11 cellular contexts compared by ENCODE assay signal in genomic region chrX:118520206-118520857, GRCh38. TPM values are rescaled to one million over a fixed set of nuclear protein-coding genes. Genes with fewer than 3 reads are reported as not detected.
A peak's percentile ranks its signal among the peaks of the same experiment; 100 is the strongest.
DNase-seq lines count a peak whose midpoint lies in the region; ATAC-seq and TF ChIP-seq lines count a peak whose summit lies in the region.
"Had no signal": no experiment of that assay in that cellular context is flagged by ENCODE, and none has a peak within 500 bp of the region (broad histone marks: within the 10 kb centered on the region; RNA-seq: fewer than 3 reads in every experiment).

No MANE protein-coding gene starts in this region.

- H3K27me3 ChIP-seq in BE2C: no peaks in the 10 kb centered on the region

- H3K36me3 Mint-ChIP-seq in naive thymus-derived CD8-positive, alpha-beta T cell: peaks cover 0 to 15% (median 0%) of the 10 kb centered on the region in 3 donors

- DNase-seq in AG09319 (ENCODE audit: extremely low read depth, low read depth) (peak; percentile 43), LHCN-M2 (ENCODE audit: low read depth) (peak; percentile 55), coronary artery (ENCODE audit: low spot score) (no peak), islet precursor cell (no peak), BE2C (no peak), NCI-H446 (lab: John Stamatoyannopoulos, UW) (no peak)
- no peak for DNase-seq in naive thymus-derived CD8-positive, alpha-beta T cell
- DNase-seq: mesendoderm; stimulated activated CD4-positive, alpha-beta T cell treated with anti-CD3 and anti-CD28 coated beads, Interleukin-4, amount 100 ng/mL, for 24 hours had no signal

- TF ChIP-seq CTCF in AG09319 (IDR thresholded peaks at IDR 0.05; ENCODE audit: low read depth, low read length) (no peak), coronary artery (IDR thresholded peaks at IDR 0.05) (no peak), BE2C (IDR thresholded peaks at IDR 0.05; ENCODE audit: low read depth, low read length) (no peak)

- H3K4me3 ChIP-seq in coronary artery (peak overlapping the region; percentile 5), BE2C (ENCODE audit: low read depth, low read length) (no peak overlapping the region)
- H3K4me3 ChIP-seq: HAP-1 had no signal

- peak overlapping the region in 5 of 10 donors; percentile 2 to 47 (median 39) for H3K4me3 Mint-ChIP-seq in naive thymus-derived CD8-positive, alpha-beta T cell

- H3K4me1 ChIP-seq in BE2C: no peaks in the 10 kb centered on the region

- H3K27me3 Mint-ChIP-seq in naive thymus-derived CD8-positive, alpha-beta T cell: no peaks in the 10 kb centered on the region

- peaks cover 13 to 69% (median 61%) of the 10 kb centered on the region in 4 donors for H3K4me1 Mint-ChIP-seq in naive thymus-derived CD8-positive, alpha-beta T cell

- POLR2A ChIA-PET in naive thymus-derived CD8-positive, alpha-beta T cell (lab: Charles Lee): interaction anchor here (0.9 to 3.7 kb wide), 2 partner anchors 9 to 24 kb away, joined by 3 to 14 read pairs; partner anchors contain the start of gene DOCK11

- no peaks in the 10 kb centered on the region for H3K9me3 ChIP-seq in BE2C
- H3K9me3 ChIP-seq: HAP-1 had no signal

- H3K27ac Mint-ChIP-seq in naive thymus-derived CD8-positive, alpha-beta T cell: peak overlapping the region; percentile 31 to 95 (median 83)

- peak overlapping the region; percentile 54 to 70 for H3K27ac ChIP-seq in coronary artery

- no peaks in the 10 kb centered on the region for H3K9me3 Mint-ChIP-seq in naive thymus-derived CD8-positive, alpha-beta T cell

- H3K36me3 ChIP-seq in BE2C: no peaks in the 10 kb centered on the region
- H3K36me3 ChIP-seq: HAP-1 had no signal

- ATAC-seq in naive thymus-derived CD8-positive, alpha-beta T cell: no peak
- ATAC-seq in GM18867 (IDR thresholded peaks at IDR 0.05; ENCODE audit: unreplicated experiment): no peak

RNA-seq across cellular contexts. Expression of gene DOCK11, which starts 24.7 kb away (rescaled TPM):
- total RNA-seq in LHCN-M2 (2014; rRNA removed): 4.2 and 5.5 TPM in 2 replicates
- polyA plus RNA-seq in LHCN-M2 (2012): 4.1 TPM
- total RNA-seq in naive thymus-derived CD8-positive, alpha-beta T cell: 100 to 1,000 TPM; 110 to 116 TPM
- 10 to 100 TPM; 20.9 to 26.6 (median 24.1) TPM for polyA plus RNA-seq in naive thymus-derived CD8-positive, alpha-beta T cell
- polyA plus RNA-seq in BE2C (2012; ENCODE audit: insufficient read depth, insufficient read length, low read depth): 12.8 TPM

Comparison
In these comparisons a context has a peak if more than half of its experiments do, and no peak if none do; other contexts are left out.
1. DNase-seq: peak in AG09319 (single experiment) and LHCN-M2 (single experiment); none in coronary artery (single experiment), naive thymus-derived CD8-positive, alpha-beta T cell (0 of 10), islet precursor cell (single experiment), BE2C (single experiment) and NCI-H446 (0 of 2).
2. RNA of gene DOCK11, which starts 24.7 kb away (total RNA-seq): 110 to 116 TPM in naive thymus-derived CD8-positive, alpha-beta T cell; 4.2 to 5.5 TPM in LHCN-M2; every median in the first group is over 10 times any median in the second.